ENCODE assay signal across 19 cellular contexts in the genomic region with DNA sequence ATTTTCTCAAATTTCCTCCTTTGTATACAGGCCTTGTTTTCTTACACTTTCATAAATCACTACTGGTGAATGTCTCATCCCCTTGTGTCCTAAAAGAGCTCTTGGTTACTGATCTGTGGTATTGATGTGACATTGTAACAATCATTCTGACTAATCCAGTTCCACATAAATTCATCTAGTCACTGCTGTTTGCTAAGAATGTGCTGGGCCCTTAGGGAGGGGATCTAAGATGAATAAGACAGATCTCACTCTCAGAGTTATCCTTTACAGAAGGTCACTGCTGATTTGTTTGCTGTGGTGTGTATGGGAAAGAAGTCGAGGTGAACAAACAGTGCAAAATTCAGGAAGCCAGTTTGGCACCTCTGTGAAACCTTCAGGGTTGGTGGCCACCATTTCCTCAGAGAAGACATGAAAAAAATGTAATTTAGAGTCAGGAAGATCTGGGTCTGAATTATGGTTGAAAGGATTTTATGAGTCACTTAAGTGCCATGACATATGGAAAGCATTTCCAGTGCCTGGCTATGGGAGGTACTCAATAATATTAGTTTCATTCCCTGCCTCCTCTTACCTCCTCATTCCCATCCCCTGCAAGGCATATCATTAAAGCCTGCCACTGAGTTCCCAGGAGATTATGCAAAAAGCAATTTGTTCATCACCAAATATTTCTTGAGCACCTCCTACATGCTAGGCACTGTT.
DNase-seq lines count a peak whose midpoint lies in the region; ATAC-seq lines count a peak whose summit lies in the region.
"Had no signal": no experiment of that assay in that cellular context is flagged by ENCODE, and none has a peak within 500 bp of the region (broad histone marks: within the 10 kb centered on the region; RNA-seq: fewer than 3 reads in every experiment).

No MANE protein-coding gene starts in this region.

- H3K36me3 ChIP-seq in H7 (replicated peaks; ENCODE audit: control insufficient read depth, insufficient read depth, low read length), result no peaks in the 10 kb centered on the region
- H3K36me3 ChIP-seq: ascending aorta, uterus had no signal

- ATAC-seq in GM18499 (IDR thresholded peaks at IDR 0.05; ENCODE audit: insufficient read depth, unreplicated experiment) (peak; percentile 42), GM19452 (IDR thresholded peaks at IDR 0.05; ENCODE audit: unreplicated experiment) (peak; percentile 64), HG03354 (IDR thresholded peaks at IDR 0.05; ENCODE audit: poor library complexity, severe bottlenecking, unreplicated experiment) (peak; percentile 68)
- ATAC-seq: esophagus mucosa, Panc1 had no signal

- DNase-seq in fibroblast of peridontal ligament (ENCODE audit: extremely low read depth) (peak; percentile 6), NOMO-1 treated with DMSO at 0.1 percent for 48 hours (lab: John Stamatoyannopoulos, UW; ENCODE audit: unreplicated experiment) (no peak), Kasumi-1 (lab: John Stamatoyannopoulos, UW) (no peak), H7 (no peak), NOMO-1 treated with dmso at 0.1 percent for 144 hours (lab: John Stamatoyannopoulos, UW; ENCODE audit: unreplicated experiment) (no peak)
- DNase-seq: DMS53; hippocampal formation; naive B cell; NCI-H1417; NCI-H510A treated with DMSO at 0.1 percent for 48 hours; stimulated activated CD4-positive, alpha-beta T cell treated with anti-CD3 and anti-CD28 coated beads, Interleukin-2, amount 100 ng/mL, for 48 hours; uterus had no signal

- no peak overlapping the region for H3K4me3 ChIP-seq in H7 (ENCODE audit: insufficient read depth, low read depth, low read length)
- H3K4me3 ChIP-seq: ascending aorta, coronary artery, uterus had no signal

- H3K27me3 ChIP-seq in H7 (ENCODE audit: control insufficient read depth, insufficient read depth, low read length), result no peaks in the 10 kb centered on the region
- H3K27me3 ChIP-seq: ascending aorta, uterus had no signal
